Comparison of ENCODE assay signal across 1 cellular context in the genomic region with DNA sequence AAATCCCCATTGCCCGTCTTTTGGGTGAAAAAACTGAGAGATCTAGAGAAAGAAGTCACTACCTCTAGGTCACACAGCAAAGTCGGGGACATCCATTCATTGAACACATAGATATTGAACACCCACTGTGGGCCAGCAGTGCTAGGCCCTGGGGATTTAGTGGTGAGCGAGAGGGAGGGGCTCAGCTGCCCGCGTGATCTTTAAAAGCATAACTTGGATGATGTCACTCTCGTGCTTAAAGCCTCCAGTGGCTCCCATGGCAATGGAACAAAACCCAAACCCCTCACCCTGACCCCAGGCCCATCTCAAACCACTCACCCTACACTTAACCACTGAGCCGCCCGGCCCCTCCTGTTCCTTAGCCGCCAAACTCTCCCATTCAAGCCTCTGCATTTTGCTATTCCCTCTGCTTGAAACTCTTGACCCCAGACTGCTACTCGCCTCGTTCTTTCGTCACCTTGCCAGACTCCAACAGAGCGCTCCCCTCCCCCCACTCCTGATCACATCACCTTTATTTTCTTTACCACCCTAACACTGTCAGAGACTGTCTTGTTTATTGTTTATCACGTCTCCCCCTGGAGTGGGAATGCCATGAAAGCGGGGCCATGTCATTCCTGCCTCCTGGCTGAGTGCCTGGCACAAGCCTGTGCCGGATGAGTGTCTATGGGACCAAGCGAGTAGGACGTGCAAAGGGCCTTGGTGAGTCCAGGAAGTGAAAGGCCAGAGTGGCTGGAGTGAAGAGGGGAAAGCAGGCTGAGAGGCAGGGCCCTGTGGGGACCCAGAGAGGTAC.
TF ChIP-seq lines count a peak whose summit lies in the region.

No MANE protein-coding gene starts in this region.

TF ChIP-seq in K562, 482 proteins besides CTCF, POLR2A, EP300 and RAD21 (continued from another document and continues in another):
- TF ChIP-seq, protein P1, sequence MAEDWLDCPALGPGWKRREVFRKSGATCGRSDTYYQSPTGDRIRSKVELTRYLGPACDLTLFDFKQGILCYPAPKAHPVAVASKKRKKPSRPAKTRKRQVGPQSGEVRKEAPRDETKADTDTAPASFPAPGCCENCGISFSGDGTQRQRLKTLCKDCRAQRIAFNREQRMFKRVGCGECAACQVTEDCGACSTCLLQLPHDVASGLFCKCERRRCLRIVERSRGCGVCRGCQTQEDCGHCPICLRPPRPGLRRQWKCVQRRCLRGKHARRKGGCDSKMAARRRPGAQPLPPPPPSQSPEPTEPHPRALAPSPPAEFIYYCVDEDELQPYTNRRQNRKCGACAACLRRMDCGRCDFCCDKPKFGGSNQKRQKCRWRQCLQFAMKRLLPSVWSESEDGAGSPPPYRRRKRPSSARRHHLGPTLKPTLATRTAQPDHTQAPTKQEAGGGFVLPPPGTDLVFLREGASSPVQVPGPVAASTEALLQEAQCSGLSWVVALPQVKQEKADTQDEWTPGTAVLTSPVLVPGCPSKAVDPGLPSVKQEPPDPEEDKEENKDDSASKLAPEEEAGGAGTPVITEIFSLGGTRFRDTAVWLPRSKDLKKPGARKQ (CRISPR knock-in tag; IDR thresholded peaks at IDR 0.05), result no peak
- TF ChIP-seq ARID1B (IDR thresholded peaks at IDR 0.05) (peak; percentile 65), FOXA3 (CRISPR knock-in tag; conservative IDR thresholded peaks at IDR 0.05 in 1 of 2, IDR thresholded peaks at IDR 0.05 in 1 of 2) (no peak), HDAC6 (IDR thresholded peaks at IDR 0.05; ENCODE audit: low read depth, low read length) (no peak), HMG20A (CRISPR knock-in tag; conservative IDR thresholded peaks at IDR 0.05) (no peak), LCOR (CRISPR knock-in tag; IDR thresholded peaks at IDR 0.05) (no peak), ZNF707 (CRISPR knock-in tag; conservative IDR thresholded peaks at IDR 0.05) (no peak), SOX6 (IDR thresholded peaks at IDR 0.05) (peak; percentile 33; the same call in 1 of the 2 replicates), RBM17 (IDR thresholded peaks at IDR 0.05; ENCODE audit: borderline replicate concordance, low read depth, low read length) (no peak), KDM1A (IDR thresholded peaks at IDR 0.05) (no peak), ZEB2 (IDR thresholded peaks at IDR 0.05) (peak; percentile 23; the same call in 1 of the 2 replicates), MCM7 (IDR thresholded peaks at IDR 0.05) (no peak), DACH1 (IDR thresholded peaks at IDR 0.05; ENCODE audit: partially characterized antibody) (no peak), U2AF1 (optimal IDR thresholded peaks at IDR 0.05; ENCODE audit: low read depth, low read length) (no peak), EZH2 (IDR thresholded peaks at IDR 0.05; ENCODE audit: borderline replicate concordance, low read depth, low read length) (no peak), NR2C2 (CRISPR knock-in tag; IDR thresholded peaks at IDR 0.05) (no peak), NR2C2 (tag; IDR thresholded peaks at IDR 0.05) (peak; percentile 14), POLR2AphosphoS5 (IDR thresholded peaks at IDR 0.05; ENCODE audit: control insufficient read depth, insufficient read depth, low read depth, low read length) (peak; percentile 33; the same call in 1 of the 2 replicates), RBM25 (IDR thresholded peaks at IDR 0.05; ENCODE audit: low read depth, low read length, severe bottlenecking) (no peak), MTA2 (IDR thresholded peaks at IDR 0.05; ENCODE audit: low read depth) (peak; percentile 29; the same call in 1 of the 2 replicates), RBM14 (IDR thresholded peaks at IDR 0.05; ENCODE audit: borderline replicate concordance, insufficient read depth, low read depth, low read length) (no peak), NR4A1 (CRISPR knock-in tag; IDR thresholded peaks at IDR 0.05) (no peak), NR4A1 (tag; IDR thresholded peaks at IDR 0.05) (no peak), ESRRA (IDR thresholded peaks at IDR 0.05; ENCODE audit: borderline replicate concordance, low read depth) (peak; percentile 24; the same call in 1 of the 2 replicates), YBX1 (IDR thresholded peaks at IDR 0.05) (no peak), PHTF2 (CRISPR knock-in tag; IDR thresholded peaks at IDR 0.05) (no peak), SNIP1 (IDR thresholded peaks at IDR 0.05; ENCODE audit: low read depth) (no peak)
- TF ChIP-seq, protein P2, sequence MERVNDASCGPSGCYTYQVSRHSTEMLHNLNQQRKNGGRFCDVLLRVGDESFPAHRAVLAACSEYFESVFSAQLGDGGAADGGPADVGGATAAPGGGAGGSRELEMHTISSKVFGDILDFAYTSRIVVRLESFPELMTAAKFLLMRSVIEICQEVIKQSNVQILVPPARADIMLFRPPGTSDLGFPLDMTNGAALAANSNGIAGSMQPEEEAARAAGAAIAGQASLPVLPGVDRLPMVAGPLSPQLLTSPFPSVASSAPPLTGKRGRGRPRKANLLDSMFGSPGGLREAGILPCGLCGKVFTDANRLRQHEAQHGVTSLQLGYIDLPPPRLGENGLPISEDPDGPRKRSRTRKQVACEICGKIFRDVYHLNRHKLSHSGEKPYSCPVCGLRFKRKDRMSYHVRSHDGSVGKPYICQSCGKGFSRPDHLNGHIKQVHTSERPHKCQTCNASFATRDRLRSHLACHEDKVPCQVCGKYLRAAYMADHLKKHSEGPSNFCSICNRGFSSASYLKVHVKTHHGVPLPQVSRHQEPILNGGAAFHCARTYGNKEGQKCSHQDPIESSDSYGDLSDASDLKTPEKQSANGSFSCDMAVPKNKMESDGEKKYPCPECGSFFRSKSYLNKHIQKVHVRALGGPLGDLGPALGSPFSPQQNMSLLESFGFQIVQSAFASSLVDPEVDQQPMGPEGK (CRISPR knock-in tag; IDR thresholded peaks at IDR 0.05; ENCODE audit: borderline replicate concordance), result no peak
- TF ChIP-seq, protein P3, sequence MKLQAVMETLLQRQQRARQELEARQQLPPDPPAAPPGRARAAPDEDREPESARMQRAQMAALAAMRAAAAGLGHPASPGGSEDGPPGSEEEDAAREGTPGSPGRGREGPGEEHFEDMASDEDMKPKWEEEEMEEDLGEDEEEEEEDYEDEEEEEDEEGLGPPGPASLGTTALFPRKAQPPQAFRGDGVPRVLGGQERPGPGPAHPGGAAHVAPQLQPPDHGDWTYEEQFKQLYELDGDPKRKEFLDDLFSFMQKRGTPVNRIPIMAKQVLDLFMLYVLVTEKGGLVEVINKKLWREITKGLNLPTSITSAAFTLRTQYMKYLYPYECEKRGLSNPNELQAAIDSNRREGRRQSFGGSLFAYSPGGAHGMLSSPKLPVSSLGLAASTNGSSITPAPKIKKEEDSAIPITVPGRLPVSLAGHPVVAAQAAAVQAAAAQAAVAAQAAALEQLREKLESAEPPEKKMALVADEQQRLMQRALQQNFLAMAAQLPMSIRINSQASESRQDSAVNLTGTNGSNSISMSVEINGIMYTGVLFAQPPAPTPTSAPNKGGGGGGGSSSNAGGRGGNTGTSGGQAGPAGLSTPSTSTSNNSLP (IDR thresholded peaks at IDR 0.05; ENCODE audit: borderline replicate concordance, low read depth, low read length), result no peak
- TF ChIP-seq, protein P4, sequence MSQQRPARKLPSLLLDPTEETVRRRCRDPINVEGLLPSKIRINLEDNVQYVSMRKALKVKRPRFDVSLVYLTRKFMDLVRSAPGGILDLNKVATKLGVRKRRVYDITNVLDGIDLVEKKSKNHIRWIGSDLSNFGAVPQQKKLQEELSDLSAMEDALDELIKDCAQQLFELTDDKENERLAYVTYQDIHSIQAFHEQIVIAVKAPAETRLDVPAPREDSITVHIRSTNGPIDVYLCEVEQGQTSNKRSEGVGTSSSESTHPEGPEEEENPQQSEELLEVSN (IDR thresholded peaks at IDR 0.05; ENCODE audit: borderline replicate concordance in 1 of 2, extremely low read depth in 1 of 2, insufficient read depth in 1 of 2, insufficient read length in 1 of 2, low read depth in 1 of 2, low read length in 1 of 2, poor library complexity in 1 of 2, severe bottlenecking in 1 of 2), result peak in 1 of 2 experiments; percentile 14
- TF ChIP-seq, protein P5, sequence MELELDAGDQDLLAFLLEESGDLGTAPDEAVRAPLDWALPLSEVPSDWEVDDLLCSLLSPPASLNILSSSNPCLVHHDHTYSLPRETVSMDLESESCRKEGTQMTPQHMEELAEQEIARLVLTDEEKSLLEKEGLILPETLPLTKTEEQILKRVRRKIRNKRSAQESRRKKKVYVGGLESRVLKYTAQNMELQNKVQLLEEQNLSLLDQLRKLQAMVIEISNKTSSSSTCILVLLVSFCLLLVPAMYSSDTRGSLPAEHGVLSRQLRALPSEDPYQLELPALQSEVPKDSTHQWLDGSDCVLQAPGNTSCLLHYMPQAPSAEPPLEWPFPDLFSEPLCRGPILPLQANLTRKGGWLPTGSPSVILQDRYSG (tag; conservative IDR thresholded peaks at IDR 0.05; ENCODE audit: low read depth), result no peak
- TF ChIP-seq, protein P6, sequence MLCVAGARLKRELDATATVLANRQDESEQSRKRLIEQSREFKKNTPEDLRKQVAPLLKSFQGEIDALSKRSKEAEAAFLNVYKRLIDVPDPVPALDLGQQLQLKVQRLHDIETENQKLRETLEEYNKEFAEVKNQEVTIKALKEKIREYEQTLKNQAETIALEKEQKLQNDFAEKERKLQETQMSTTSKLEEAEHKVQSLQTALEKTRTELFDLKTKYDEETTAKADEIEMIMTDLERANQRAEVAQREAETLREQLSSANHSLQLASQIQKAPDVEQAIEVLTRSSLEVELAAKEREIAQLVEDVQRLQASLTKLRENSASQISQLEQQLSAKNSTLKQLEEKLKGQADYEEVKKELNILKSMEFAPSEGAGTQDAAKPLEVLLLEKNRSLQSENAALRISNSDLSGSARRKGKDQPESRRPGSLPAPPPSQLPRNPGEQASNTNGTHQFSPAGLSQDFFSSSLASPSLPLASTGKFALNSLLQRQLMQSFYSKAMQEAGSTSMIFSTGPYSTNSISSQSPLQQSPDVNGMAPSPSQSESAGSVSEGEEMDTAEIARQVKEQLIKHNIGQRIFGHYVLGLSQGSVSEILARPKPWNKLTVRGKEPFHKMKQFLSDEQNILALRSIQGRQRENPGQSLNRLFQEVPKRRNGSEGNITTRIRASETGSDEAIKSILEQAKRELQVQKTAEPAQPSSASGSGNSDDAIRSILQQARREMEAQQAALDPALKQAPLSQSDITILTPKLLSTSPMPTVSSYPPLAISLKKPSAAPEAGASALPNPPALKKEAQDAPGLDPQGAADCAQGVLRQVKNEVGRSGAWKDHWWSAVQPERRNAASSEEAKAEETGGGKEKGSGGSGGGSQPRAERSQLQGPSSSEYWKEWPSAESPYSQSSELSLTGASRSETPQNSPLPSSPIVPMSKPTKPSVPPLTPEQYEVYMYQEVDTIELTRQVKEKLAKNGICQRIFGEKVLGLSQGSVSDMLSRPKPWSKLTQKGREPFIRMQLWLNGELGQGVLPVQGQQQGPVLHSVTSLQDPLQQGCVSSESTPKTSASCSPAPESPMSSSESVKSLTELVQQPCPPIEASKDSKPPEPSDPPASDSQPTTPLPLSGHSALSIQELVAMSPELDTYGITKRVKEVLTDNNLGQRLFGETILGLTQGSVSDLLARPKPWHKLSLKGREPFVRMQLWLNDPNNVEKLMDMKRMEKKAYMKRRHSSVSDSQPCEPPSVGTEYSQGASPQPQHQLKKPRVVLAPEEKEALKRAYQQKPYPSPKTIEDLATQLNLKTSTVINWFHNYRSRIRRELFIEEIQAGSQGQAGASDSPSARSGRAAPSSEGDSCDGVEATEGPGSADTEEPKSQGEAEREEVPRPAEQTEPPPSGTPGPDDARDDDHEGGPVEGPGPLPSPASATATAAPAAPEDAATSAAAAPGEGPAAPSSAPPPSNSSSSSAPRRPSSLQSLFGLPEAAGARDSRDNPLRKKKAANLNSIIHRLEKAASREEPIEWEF (CRISPR knock-in tag; IDR thresholded peaks at IDR 0.05), result no peak
- TF ChIP-seq, protein P7, sequence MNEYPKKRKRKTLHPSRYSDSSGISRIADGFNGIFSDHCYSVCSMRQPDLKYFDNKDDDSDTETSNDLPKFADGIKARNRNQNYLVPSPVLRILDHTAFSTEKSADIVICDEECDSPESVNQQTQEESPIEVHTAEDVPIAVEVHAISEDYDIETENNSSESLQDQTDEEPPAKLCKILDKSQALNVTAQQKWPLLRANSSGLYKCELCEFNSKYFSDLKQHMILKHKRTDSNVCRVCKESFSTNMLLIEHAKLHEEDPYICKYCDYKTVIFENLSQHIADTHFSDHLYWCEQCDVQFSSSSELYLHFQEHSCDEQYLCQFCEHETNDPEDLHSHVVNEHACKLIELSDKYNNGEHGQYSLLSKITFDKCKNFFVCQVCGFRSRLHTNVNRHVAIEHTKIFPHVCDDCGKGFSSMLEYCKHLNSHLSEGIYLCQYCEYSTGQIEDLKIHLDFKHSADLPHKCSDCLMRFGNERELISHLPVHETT (CRISPR knock-in tag; conservative IDR thresholded peaks at IDR 0.05 in 1 of 2, IDR thresholded peaks at IDR 0.05 in 1 of 2), result no peak
- TF ChIP-seq, protein P8, sequence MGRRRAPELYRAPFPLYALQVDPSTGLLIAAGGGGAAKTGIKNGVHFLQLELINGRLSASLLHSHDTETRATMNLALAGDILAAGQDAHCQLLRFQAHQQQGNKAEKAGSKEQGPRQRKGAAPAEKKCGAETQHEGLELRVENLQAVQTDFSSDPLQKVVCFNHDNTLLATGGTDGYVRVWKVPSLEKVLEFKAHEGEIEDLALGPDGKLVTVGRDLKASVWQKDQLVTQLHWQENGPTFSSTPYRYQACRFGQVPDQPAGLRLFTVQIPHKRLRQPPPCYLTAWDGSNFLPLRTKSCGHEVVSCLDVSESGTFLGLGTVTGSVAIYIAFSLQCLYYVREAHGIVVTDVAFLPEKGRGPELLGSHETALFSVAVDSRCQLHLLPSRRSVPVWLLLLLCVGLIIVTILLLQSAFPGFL (CRISPR knock-in tag; IDR thresholded peaks at IDR 0.05), result no peak
- TF ChIP-seq, protein P9, sequence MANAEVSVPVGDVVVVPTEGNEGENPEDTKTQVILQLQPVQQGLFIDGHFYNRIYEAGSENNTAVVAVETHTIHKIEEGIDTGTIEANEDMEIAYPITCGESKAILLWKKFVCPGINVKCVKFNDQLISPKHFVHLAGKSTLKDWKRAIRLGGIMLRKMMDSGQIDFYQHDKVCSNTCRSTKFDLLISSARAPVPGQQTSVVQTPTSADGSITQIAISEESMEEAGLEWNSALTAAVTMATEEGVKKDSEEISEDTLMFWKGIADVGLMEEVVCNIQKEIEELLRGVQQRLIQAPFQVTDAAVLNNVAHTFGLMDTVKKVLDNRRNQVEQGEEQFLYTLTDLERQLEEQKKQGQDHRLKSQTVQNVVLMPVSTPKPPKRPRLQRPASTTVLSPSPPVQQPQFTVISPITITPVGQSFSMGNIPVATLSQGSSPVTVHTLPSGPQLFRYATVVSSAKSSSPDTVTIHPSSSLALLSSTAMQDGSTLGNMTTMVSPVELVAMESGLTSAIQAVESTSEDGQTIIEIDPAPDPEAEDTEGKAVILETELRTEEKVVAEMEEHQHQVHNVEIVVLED (CRISPR knock-in tag; IDR thresholded peaks at IDR 0.05), result no peak
